ENCODE assay signal across 1 cellular context in the genomic region with DNA sequence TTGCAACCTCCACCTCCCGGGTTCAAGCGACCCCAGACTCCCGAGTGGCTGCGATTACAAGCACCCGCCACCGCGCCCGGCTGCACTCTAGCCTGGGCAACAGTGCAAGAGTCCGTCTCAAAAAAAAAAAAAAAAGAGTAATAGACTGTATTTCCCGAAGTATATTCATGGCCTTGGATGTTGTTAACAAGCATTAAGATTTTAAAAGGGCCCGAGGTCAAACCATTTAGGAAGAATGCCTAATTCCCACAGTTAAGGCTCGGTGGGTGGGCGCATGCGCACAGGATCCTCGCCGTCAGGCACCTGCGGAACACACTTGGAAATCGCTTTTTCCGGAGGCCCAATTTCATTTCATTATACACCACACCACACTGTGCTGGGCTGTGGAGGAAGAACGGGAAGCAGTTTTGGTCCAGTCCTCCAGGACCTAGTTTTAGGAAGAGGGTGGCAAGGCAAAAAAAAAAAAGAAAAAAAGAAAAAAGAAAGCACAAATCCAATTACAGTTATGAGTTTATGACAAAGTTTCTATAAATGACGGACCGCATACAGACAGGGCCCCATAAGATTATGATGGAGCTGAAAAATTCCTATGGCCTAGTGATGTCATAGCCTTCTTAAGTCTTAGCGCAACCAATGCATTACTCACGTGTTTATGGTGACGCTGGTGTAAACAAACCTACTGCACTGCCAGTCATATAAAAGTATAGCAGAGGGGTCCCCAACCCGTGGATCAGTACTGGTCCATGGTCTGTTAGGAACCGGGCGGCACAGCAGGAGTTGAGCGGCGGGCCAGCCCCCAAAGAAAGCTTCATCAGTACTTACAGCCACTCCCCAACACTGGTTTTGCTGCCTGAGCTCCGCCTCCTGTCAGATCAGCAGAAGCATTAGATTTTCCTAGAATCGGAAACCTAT.
TF ChIP-seq lines count a peak whose summit lies in the region.

No MANE protein-coding gene starts in this region.

TF ChIP-seq in GM12878, 131 proteins besides CTCF, POLR2A, EP300 and RAD21 (continued from another document):
- TF ChIP-seq CUX1 (IDR thresholded peaks at IDR 0.05; ENCODE audit: insufficient replicate concordance, low read depth, low read length) (no peak), NBN (IDR thresholded peaks at IDR 0.05) (0 out of 2 replicates have a peak, but pooled peaks have one; percentile 10), ATF7 (IDR thresholded peaks at IDR 0.05; ENCODE audit: low read depth) (0 out of 2 replicates have a peak, but pooled peaks have one; percentile 35), CREB1 (IDR thresholded peaks at IDR 0.05; ENCODE audit: low read depth) (0 out of 2 replicates have a peak, but pooled peaks have one; percentile 36)
TF ChIP-seq in GM12878: peak in this region for 4.
